ENCODE assay signal across 8 cellular contexts in the genomic region with DNA sequence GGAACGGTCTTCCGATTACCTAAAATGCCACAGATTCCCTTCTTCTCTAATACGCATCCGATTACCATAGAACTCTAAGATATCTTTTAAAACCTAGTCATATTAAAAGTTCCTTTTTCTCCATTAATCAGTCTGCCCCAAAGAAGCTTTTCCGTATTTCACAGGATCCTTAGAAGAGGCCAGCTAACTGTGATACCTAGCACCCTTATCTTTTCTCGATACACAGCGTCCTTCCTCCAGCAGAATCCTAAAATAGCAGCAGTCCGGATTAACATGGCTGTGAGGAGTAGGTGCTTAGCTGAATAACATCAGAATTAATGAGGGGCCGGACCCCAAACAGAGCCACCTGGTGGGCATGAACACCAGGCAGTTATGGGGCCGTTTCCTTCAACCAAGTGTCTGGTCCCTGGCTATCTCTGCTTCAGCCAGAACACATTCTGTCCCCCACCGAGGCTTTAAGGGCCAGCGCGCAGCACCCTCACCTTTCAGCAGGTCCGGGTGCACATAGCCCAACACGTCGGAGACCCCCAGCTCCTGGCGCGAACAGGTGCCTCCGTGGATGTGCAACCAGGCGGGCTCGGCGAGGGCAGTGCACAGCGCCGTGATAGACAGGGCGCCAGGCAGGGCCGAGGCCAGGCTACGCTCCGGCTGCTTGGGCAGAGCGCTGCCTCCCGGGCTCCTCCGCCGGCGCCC. TPM values are rescaled to one million over a fixed set of nuclear protein-coding genes. Genes with fewer than 3 reads are reported as not detected.
DNase-seq lines count a peak whose midpoint lies in the region; ATAC-seq and TF ChIP-seq lines count a peak whose summit lies in the region.

No MANE protein-coding gene starts in this region.

- peaks cover 62% of the 10 kb centered on the region for H3K4me1 Mint-ChIP-seq in activated CD4-positive, alpha-beta memory T cell treated with anti-CD3 and anti-CD28 coated beads for 36 hours (ENCODE audit: low read depth)
- H3K4me1 Mint-ChIP-seq in neural crest cell, result peaks cover 32% of the 10 kb centered on the region

- CTCF ChIA-PET in activated CD4-positive, alpha-beta memory T cell treated with anti-CD3 and anti-CD28 coated beads for 36 hours (lab: Charles Lee), result interaction anchor here (0.6 to 1.4 kb wide), 8 partner anchors 28 to 272 kb away, joined by 3 to 5 read pairs (median 3); a partner anchor contains a TSS

- no peak for TF ChIP-seq POLR2A in esophagus squamous epithelium (IDR thresholded peaks at IDR 0.05)

- TF ChIP-seq CTCF in esophagus squamous epithelium (IDR thresholded peaks at IDR 0.05) (peak in 2 of 6 experiments; percentile 30 to 35), neural crest cell (conservative IDR thresholded peaks at IDR 0.05) (peak; percentile 59)

- peak; percentile 4 for ATAC-seq in GM18907 (IDR thresholded peaks at IDR 0.05; ENCODE audit: unreplicated experiment)

- H3K27ac ChIP-seq in esophagus squamous epithelium, result peak overlapping the region; percentile 92 to 98 (median 98)

- H3K36me3 ChIP-seq in esophagus squamous epithelium, result peaks cover 4 to 48% (median 23%) of the 10 kb centered on the region in 3 donors

- DNase-seq in Ammon's horn (ENCODE audit: low spot score) (peak; percentile 40), NAMALWA (ENCODE audit: low spot score) (peak; percentile 84), esophagus squamous epithelium (lab: John Stamatoyannopoulos, UW) (no peak), neural crest cell (ENCODE audit: low read depth, low spot score) (peak; percentile 28), cerebellum (ENCODE audit: low spot score) (no peak), dedifferentiated amniotic fluid mesenchymal stem cell (ENCODE audit: extremely low spot score) (no peak)
- peak; percentile 39 for DNase-seq in activated CD4-positive, alpha-beta memory T cell treated with anti-CD3 and anti-CD28 coated beads for 36 hours

- no peaks in the 10 kb centered on the region for H3K9me3 ChIP-seq in esophagus squamous epithelium

- intact Hi-C loops in activated CD4-positive, alpha-beta memory T cell treated with anti-CD3 and anti-CD28 coated beads for 36 hours (cut with micrococcal nuclease), result loop anchor here (5.0 kb wide), 2 partner anchors 57 to 272 kb away; a partner anchor contains a TSS
- intact Hi-C loops in esophagus squamous epithelium (cut with DNase I), result no loop called here

- no peaks in the 10 kb centered on the region for H3K9me3 Mint-ChIP-seq in activated CD4-positive, alpha-beta memory T cell treated with anti-CD3 and anti-CD28 coated beads for 36 hours
- no peaks in the 10 kb centered on the region for H3K9me3 Mint-ChIP-seq in neural crest cell

- H3K36me3 Mint-ChIP-seq in activated CD4-positive, alpha-beta memory T cell treated with anti-CD3 and anti-CD28 coated beads for 36 hours, result peaks cover 29% of the 10 kb centered on the region
- peaks cover 7% of the 10 kb centered on the region for H3K36me3 Mint-ChIP-seq in neural crest cell (ENCODE audit: low read depth)

- POLR2A ChIA-PET in activated CD4-positive, alpha-beta memory T cell treated with anti-CD3 and anti-CD28 coated beads for 36 hours (lab: Charles Lee), result no interaction called here

- H3K4me3 Mint-ChIP-seq in activated CD4-positive, alpha-beta memory T cell treated with anti-CD3 and anti-CD28 coated beads for 36 hours, result peak overlapping the region; percentile 80
- H3K4me3 Mint-ChIP-seq in neural crest cell, result peak overlapping the region; percentile 94

- no peaks in the 10 kb centered on the region for H3K27me3 Mint-ChIP-seq in activated CD4-positive, alpha-beta memory T cell treated with anti-CD3 and anti-CD28 coated beads for 36 hours
- H3K27me3 Mint-ChIP-seq in neural crest cell (ENCODE audit: low read depth), result no peaks in the 10 kb centered on the region

- WGBS in esophagus squamous epithelium, 2 donors, result 45 to 48% methylated on average over 10 of the region's 33 CpGs

- H3K4me1 ChIP-seq in esophagus squamous epithelium, result peaks cover 32 to 69% (median 53%) of the 10 kb centered on the region in 3 donors

- H3K4me3 ChIP-seq in esophagus squamous epithelium, result peak overlapping the region; percentile 92 to 99 (median 96)

- H3K27me3 ChIP-seq in esophagus squamous epithelium, result no peaks in the 10 kb centered on the region

- peak overlapping the region; percentile 51 for H3K27ac Mint-ChIP-seq in activated CD4-positive, alpha-beta memory T cell treated with anti-CD3 and anti-CD28 coated beads for 36 hours
- no peak overlapping the region for H3K27ac Mint-ChIP-seq in neural crest cell (ENCODE audit: unreplicated experiment)

RNA-seq across cellular contexts. Expression of a gene that starts 1.0 kb away (rescaled TPM):
- 10 to 100 TPM; 19.3 to 22.2 TPM for total RNA-seq in activated CD4-positive, alpha-beta memory T cell treated with anti-CD3 and anti-CD28 coated beads for 36 hours
- total RNA-seq in esophagus squamous epithelium, result 10 to 100 TPM; 26.0 to 45.9 (median 30.5) TPM
- total RNA-seq in neural crest cell, result 28.8 and 30.6 TPM in 2 replicates
- 19.7 TPM for total RNA-seq in cerebellum

RNA-seq across cellular contexts. Expression of a gene that starts 1.2 kb away (rescaled TPM):
- total RNA-seq in activated CD4-positive, alpha-beta memory T cell treated with anti-CD3 and anti-CD28 coated beads for 36 hours, result 10 to 100 TPM; 86.6 to 87.1 TPM
- total RNA-seq in esophagus squamous epithelium, result 100 to 1,000 TPM in 1 of 4 donors, 10 to 100 TPM in 3; 60.6 to 128 (median 80.1) TPM
- total RNA-seq in neural crest cell, result 89.8 and 91.1 TPM in 2 replicates
- 69.5 TPM for total RNA-seq in cerebellum

RNA-seq across cellular contexts. Expression of a gene that starts 40.5 kb away (rescaled TPM):
- total RNA-seq in activated CD4-positive, alpha-beta memory T cell treated with anti-CD3 and anti-CD28 coated beads for 36 hours, result 100 to 1,000 TPM; 165 to 175 TPM
- total RNA-seq in esophagus squamous epithelium (10 to 100 TPM; 55.3 to 90.0 (median 68.6) TPM), neural crest cell (248 and 250 TPM in 2 replicates), cerebellum (74.8 TPM)

RNA-seq across cellular contexts. Expression of a gene that starts 56.2 kb away (rescaled TPM):
- total RNA-seq in activated CD4-positive, alpha-beta memory T cell treated with anti-CD3 and anti-CD28 coated beads for 36 hours, result 100 to 1,000 TPM; 173 to 181 TPM
- total RNA-seq in esophagus squamous epithelium (100 to 1,000 TPM in 3 of 4 donors, 10 to 100 TPM in 1; 84.2 to 137 (median 111) TPM), neural crest cell (178 and 186 TPM in 2 replicates), cerebellum (121 TPM)

Comparison
In these comparisons a context has a peak if more than half of its experiments do, and no peak if none do; other contexts are left out.
1. DNase-seq: peak in Ammon's horn (single experiment), NAMALWA (single experiment), activated CD4-positive, alpha-beta memory T cell treated with anti-CD3 and anti-CD28 coated beads for 36 hours (single experiment) and neural crest cell (single experiment); none in esophagus squamous epithelium (single experiment), cerebellum (single experiment) and dedifferentiated amniotic fluid mesenchymal stem cell (single experiment).